In the genomic region with DNA sequence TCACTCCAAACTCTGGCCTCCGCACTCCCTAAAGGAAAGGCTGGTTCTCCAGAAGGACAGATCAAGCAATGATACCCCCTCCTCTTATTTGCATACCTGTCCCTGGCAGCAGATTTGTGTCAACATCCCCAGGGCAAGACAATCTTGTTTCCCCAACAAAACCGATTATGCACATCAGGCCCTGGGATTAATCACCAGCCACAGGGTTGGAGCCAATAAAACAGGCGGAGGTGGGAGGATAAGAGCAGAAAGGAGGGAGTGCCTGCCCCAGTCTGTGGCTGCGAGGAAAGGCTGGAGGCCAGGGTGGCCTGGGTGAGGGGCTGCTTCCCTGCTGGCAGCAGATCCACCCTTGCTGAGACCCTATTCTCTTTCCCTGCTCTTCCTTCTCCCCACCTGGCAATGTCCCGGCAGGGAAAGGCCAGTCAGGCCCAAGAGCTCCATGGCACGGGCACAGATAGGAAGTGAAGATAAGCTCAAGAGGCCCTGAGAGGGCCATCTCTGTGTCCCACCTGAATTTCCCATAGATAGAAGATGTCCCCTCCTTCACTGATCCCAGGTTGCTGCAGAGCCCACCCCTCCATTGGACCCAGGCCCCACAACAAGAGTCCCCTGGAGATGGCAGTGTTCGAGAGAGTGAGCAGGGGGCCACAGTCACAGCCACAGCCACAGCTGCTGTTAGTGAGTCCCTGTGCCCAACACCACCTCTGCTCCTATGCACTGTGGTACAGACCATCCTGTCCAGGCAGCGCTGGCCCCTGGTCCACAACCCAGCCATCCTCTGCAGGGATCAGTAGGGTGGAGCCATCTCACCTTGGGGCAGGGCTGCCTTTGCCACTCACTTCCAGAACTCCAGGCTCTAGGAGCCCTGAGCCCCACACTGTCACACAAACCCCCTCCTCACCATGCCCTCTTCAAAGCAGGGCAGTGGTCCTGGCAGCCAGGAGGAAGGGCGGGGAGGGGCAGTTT, we compare ENCODE assay signal across 17 cellular contexts.
DNase-seq lines count a peak whose midpoint lies in the region; ATAC-seq and TF ChIP-seq lines count a peak whose summit lies in the region.
"Had no signal": no experiment of that assay in that cellular context is flagged by ENCODE, and none has a peak within 500 bp of the region (broad histone marks: within the 10 kb centered on the region; RNA-seq: fewer than 3 reads in every experiment).

No MANE protein-coding gene starts in this region.

- no peak overlapping the region for H3K9ac ChIP-seq in MM.1S (ENCODE audit: low read length)

- H2AFZ ChIP-seq in MM.1S (ENCODE audit: low read length), result no peak overlapping the region

- no peaks in the 10 kb centered on the region for H3K79me2 ChIP-seq in MM.1S (ENCODE audit: low read length)

- H3K4me3 ChIP-seq in right atrium auricular region (no peak overlapping the region), WERI-Rb-1 (ENCODE audit: low read depth, low read length) (no peak overlapping the region), MM.1S (ENCODE audit: low read length) (no peak overlapping the region)
- H3K4me3 ChIP-seq: cardiac muscle cell had no signal

- H3K27ac ChIP-seq in right atrium auricular region (no peak overlapping the region), WERI-Rb-1 (peak overlapping the region; percentile 80), MM.1S (ENCODE audit: low read length) (no peak overlapping the region)
- H3K27ac ChIP-seq: cardiac muscle cell had no signal

- H3K9me3 ChIP-seq in right atrium auricular region (no peaks in the 10 kb centered on the region), WERI-Rb-1 (ENCODE audit: severe bottlenecking) (no peaks in the 10 kb centered on the region), MM.1S (replicated peaks; ENCODE audit: insufficient read depth, low read length) (no peaks in the 10 kb centered on the region)

- H3K4me1 ChIP-seq in right atrium auricular region (no peaks in the 10 kb centered on the region), MM.1S (ENCODE audit: low read length) (no peaks in the 10 kb centered on the region)

- H3K9me2 ChIP-seq in MM.1S (replicated peaks; ENCODE audit: insufficient read depth, low read length), result no peaks in the 10 kb centered on the region

- peak; percentile 6 for DNase-seq in Right ventricle myocardium superior
- DNase-seq in right atrium auricular region (ENCODE audit: low spot score), result no peak
- DNase-seq in NCI-H526 treated with DMSO at 0.1 percent for 48 hours (lab: John Stamatoyannopoulos, UW), result peak; percentile 83
- peak; percentile 82 for DNase-seq in WERI-Rb-1
- DNase-seq in MM.1S, result no peak
- DNase-seq in cardiac septum (ENCODE audit: low spot score), result no peak
- DNase-seq in SW 1271 (lab: John Stamatoyannopoulos, UW), result no peak
- DNase-seq: activated CD4-positive, alpha-beta memory T cell treated with anti-CD3 and anti-CD28 coated beads, Interleukin-2, amount 10 ng/mL, durations not matched to agents 7 days and 5 days; activated CD4-positive, CD25-positive, alpha-beta regulatory T cell treated with anti-CD3 and anti-CD28 coated beads, Interleukin-2, amount 50 U/mL, for 72 hours; aorta; H7; NCI-H1092; NCI-H2107; OCI-M1; trophoblast cell had no signal

- no peaks in the 10 kb centered on the region for H3F3A ChIP-seq in MM.1S (ENCODE audit: insufficient read depth, low read length)

- H3K27me3 ChIP-seq in right atrium auricular region, result no peaks in the 10 kb centered on the region
- H3K27me3 ChIP-seq in WERI-Rb-1 (ENCODE audit: insufficient read depth, low read depth, severe bottlenecking), result no peaks in the 10 kb centered on the region
- peaks cover 75% of the 10 kb centered on the region for H3K27me3 ChIP-seq in MM.1S (replicated peaks; ENCODE audit: insufficient read depth, low read length)
- H3K27me3 ChIP-seq: cardiac muscle cell had no signal

- H3K4me2 ChIP-seq in MM.1S (ENCODE audit: low read depth, low read length), result no peak overlapping the region

- no peaks in the 10 kb centered on the region for H4K20me1 ChIP-seq in MM.1S (ENCODE audit: insufficient read depth, low read length)

- ATAC-seq in Right ventricle myocardium superior (ENCODE audit: poor library complexity) (no peak), GM21723 (IDR thresholded peaks at IDR 0.05; ENCODE audit: unreplicated experiment) (no peak)

- intact Hi-C loops in Right ventricle myocardium superior (cut with DNase I) (no loop called here), cardiac septum (cut with DNase I) (no loop called here)

- H3K36me3 ChIP-seq in right atrium auricular region (no peaks in the 10 kb centered on the region), WERI-Rb-1 (peaks cover 25% of the 10 kb centered on the region), MM.1S (replicated peaks; ENCODE audit: insufficient read depth, low read length) (no peaks in the 10 kb centered on the region)
- H3K36me3 ChIP-seq: cardiac muscle cell had no signal

- TF ChIP-seq CTCF in right atrium auricular region (IDR thresholded peaks at IDR 0.05) (no peak), WERI-Rb-1 (IDR thresholded peaks at IDR 0.05; ENCODE audit: low read depth, low read length) (no peak), MM.1S (IDR thresholded peaks at IDR 0.05; ENCODE audit: low read length) (no peak)

Comparison
In these comparisons a context has a peak if more than half of its experiments do, and no peak if none do; other contexts are left out.
1. DNase-seq: peak in Right ventricle myocardium superior (single experiment), NCI-H526 treated with DMSO at 0.1 percent for 48 hours (single experiment) and WERI-Rb-1 (single experiment); none in right atrium auricular region (single experiment), MM.1S (single experiment), cardiac septum (single experiment) and SW 1271 (0 of 2).